In the genomic region with DNA sequence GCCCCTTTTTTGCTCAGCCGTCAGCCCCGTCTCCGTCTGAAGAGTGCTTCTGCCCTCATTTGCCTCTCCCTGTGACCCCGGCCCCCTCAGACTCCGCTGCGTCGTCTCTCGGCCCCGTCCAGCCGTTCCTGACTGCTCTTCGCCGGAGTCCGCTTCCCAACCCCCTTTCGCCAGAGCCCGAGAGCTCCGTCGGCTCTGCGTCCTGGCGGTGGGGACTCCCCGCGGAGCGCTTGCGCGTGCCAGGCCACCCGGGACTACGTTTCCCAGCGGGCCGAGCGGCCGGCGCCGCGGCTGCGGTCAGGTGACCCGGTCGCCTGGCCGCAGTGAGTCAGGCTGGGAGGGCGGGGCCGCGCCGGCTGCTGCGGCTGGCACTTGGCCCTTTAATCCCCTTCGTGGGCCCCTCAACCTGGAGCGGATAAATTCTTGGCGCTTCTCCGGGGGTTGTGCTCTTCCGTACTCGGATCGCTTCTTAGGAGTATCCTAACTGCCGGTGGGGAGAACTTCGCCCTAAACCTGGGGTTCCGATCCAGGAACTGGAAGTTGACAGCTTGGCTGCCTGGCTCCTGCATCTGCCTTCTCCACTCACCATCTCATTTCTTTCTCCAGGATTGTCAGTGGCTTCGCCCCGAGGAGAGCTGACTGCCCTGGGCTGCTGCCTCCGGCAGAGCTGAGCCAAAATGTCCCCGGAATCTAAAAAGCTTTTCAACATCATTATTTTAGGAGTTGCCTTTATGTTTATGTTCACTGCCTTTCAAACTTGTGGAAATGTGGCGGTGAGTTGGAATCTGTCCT, we compare ENCODE assay signal across 8 cellular contexts. TPM values are rescaled to one million over a fixed set of nuclear protein-coding genes. Genes with fewer than 3 reads are reported as not detected.
A peak's percentile ranks its signal among the peaks of the same experiment; 100 is the strongest.
DNase-seq lines count a peak whose midpoint lies in the region; ATAC-seq and TF ChIP-seq lines count a peak whose summit lies in the region.

Gene MFSD11, plus strand, starts transcription at position 444 of the 792 bp plus-strand sequence. Its CDS starts 234 bp downstream, at position 678.

- peaks cover 37 to 39% of the 10 kb centered on the region in 2 donors for H3K4me1 ChIP-seq in duodenal mucosa (ENCODE audit: control insufficient read depth in 1 of 2, insufficient read depth in 2 of 2, low read length in 2 of 2)
- H3K4me1 ChIP-seq in right lobe of liver, result peaks cover 0 to 38% (median 15%) of the 10 kb centered on the region in 4 donors

- TF ChIP-seq POLR2A in right lobe of liver (IDR thresholded peaks at IDR 0.05), result no peak

- peaks cover 33% of the 10 kb centered on the region for H3K4me1 Mint-ChIP-seq in activated CD8-positive, alpha-beta T cell treated with anti-CD3 and anti-CD28 coated beads for 36 hours (ENCODE audit: low read depth)

- no peaks in the 10 kb centered on the region for H3K9me3 Mint-ChIP-seq in activated CD8-positive, alpha-beta T cell treated with anti-CD3 and anti-CD28 coated beads for 36 hours

- no peaks in the 10 kb centered on the region for H3K27me3 Mint-ChIP-seq in activated CD8-positive, alpha-beta T cell treated with anti-CD3 and anti-CD28 coated beads for 36 hours

- peaks cover 48% of the 10 kb centered on the region for H3K36me3 Mint-ChIP-seq in activated CD8-positive, alpha-beta T cell treated with anti-CD3 and anti-CD28 coated beads for 36 hours (ENCODE audit: low read depth)

- no peak for TF ChIP-seq CTCF in C4-2B (conservative IDR thresholded peaks at IDR 0.05)
- TF ChIP-seq CTCF in activated CD8-positive, alpha-beta T cell treated with anti-CD3 and anti-CD28 coated beads for 36 hours (IDR thresholded peaks at IDR 0.05), result no peak
- TF ChIP-seq CTCF in right lobe of liver (IDR thresholded peaks at IDR 0.05), result no peak

- POLR2A ChIA-PET in activated CD8-positive, alpha-beta T cell treated with anti-CD3 and anti-CD28 coated beads for 36 hours (lab: Charles Lee), result interaction anchor here (0.5 to 8.8 kb wide), 12 partner anchors 8 to 470 kb away, joined by 3 to 184 read pairs (median 5); partner anchors contain the start of genes JMJD6, METTL23 and MXRA7

- H3K9me3 ChIP-seq in duodenal mucosa (ENCODE audit: control insufficient read depth in 1 of 2, low read length in 2 of 2) (no peaks in the 10 kb centered on the region), right lobe of liver (no peaks in the 10 kb centered on the region)

- H3K36me3 ChIP-seq in duodenal mucosa (ENCODE audit: control insufficient read depth in 1 of 2, insufficient read depth in 2 of 2, low read length in 2 of 2) (peaks cover 27 to 38% of the 10 kb centered on the region in 2 donors), right lobe of liver (peaks cover 0 to 43% (median 14%) of the 10 kb centered on the region in 4 donors)

- H3K27me3 ChIP-seq in duodenal mucosa (ENCODE audit: control insufficient read depth in 1 of 2, insufficient read depth in 2 of 2, low read length in 2 of 2), result no peaks in the 10 kb centered on the region
- H3K27me3 ChIP-seq in right lobe of liver, result no peaks in the 10 kb centered on the region

- H3K4me3 Mint-ChIP-seq in activated CD8-positive, alpha-beta T cell treated with anti-CD3 and anti-CD28 coated beads for 36 hours, result peak within 1 kb of the TSS; percentile 86

- peak within 1 kb of the TSS; percentile 99 for H3K27ac Mint-ChIP-seq in activated CD8-positive, alpha-beta T cell treated with anti-CD3 and anti-CD28 coated beads for 36 hours

- CTCF ChIA-PET in activated CD8-positive, alpha-beta T cell treated with anti-CD3 and anti-CD28 coated beads for 36 hours (lab: Charles Lee), result interaction anchor here (3.1 kb wide), 1 partner anchor 23 kb away, joined by 13 read pairs; no protein-coding TSS in a partner anchor

- H3K4me3 ChIP-seq in duodenal mucosa (ENCODE audit: low read depth in 1 of 2, low read length in 2 of 2) (peak within 1 kb of the TSS; percentile 95 to 99), right lobe of liver (peak within 1 kb of the TSS; percentile 95 to 100 (median 97))

- DNase-seq in NCI-H82 (lab: John Stamatoyannopoulos, UW), result peak; percentile 98
- DNase-seq in activated CD8-positive, alpha-beta T cell treated with anti-CD3 and anti-CD28 coated beads for 36 hours, result peak; percentile 93
- DNase-seq in right lobe of liver, result peak; percentile 94 to 96 (median 95)
- DNase-seq in stimulated activated CD4-positive, alpha-beta T cell treated with anti-CD3 and anti-CD28 coated beads, Interleukin-4, amount 100 ng/mL, for 24 hours, result peak; percentile 91

- peak; percentile 42 for ATAC-seq in GM19372 (IDR thresholded peaks at IDR 0.05; ENCODE audit: low read depth, unreplicated experiment)
- peak; percentile 49 for ATAC-seq in HG03520 (IDR thresholded peaks at IDR 0.05; ENCODE audit: unreplicated experiment)
- peak; percentile 60 for ATAC-seq in activated CD8-positive, alpha-beta T cell treated with anti-CD3 and anti-CD28 coated beads for 36 hours
- peak; percentile 76 to 86 (median 79) for ATAC-seq in right lobe of liver

- H3K9ac ChIP-seq in duodenal mucosa (ENCODE audit: low read depth in 1 of 2, low read length in 2 of 2), result peak within 1 kb of the TSS; percentile 95 to 99

- H3K27ac ChIP-seq in C4-2B (peak within 1 kb of the TSS; percentile 100), duodenal mucosa (ENCODE audit: low read depth, low read length) (peak within 1 kb of the TSS; percentile 100), right lobe of liver (peak within 1 kb of the TSS; percentile 96 to 99 (median 96))

- intact Hi-C loops in activated CD8-positive, alpha-beta T cell treated with anti-CD3 and anti-CD28 coated beads for 36 hours (cut with micrococcal nuclease), result no loop called here
- intact Hi-C loops in right lobe of liver (cut with DNase I), result no loop called here

- 1% methylated on average over 22 of the region's 57 CpGs for WGBS in right lobe of liver (ENCODE audit: insufficient coverage, low coverage, low lambda C conversion rate, missing lambda C conversion rate)

RNA-seq across cellular contexts. Expression of gene MFSD11, which starts in this region (rescaled TPM):
- 10 to 100 TPM; 17.0 to 17.6 TPM for total RNA-seq in activated CD8-positive, alpha-beta T cell treated with anti-CD3 and anti-CD28 coated beads for 36 hours
- 10 to 100 TPM in 5 of 6 experiments, 1 to 10 TPM in 1; 8.5 to 16.3 (median 15.3) TPM for total RNA-seq in right lobe of liver

Comparison
In these comparisons a context has a peak if more than half of its experiments do, and no peak if none do; other contexts are left out.
1. Peak in every context shown above with its lines: DNase-seq, ATAC-seq, H3K4me3 ChIP-seq and H3K27ac ChIP-seq.